ENCODE assay signal across 29 cellular contexts in genomic region chr17:73785466-73785865, GRCh38.
A peak's percentile ranks its signal among the peaks of the same experiment; 100 is the strongest.
DNase-seq lines count a peak whose midpoint lies in the region; ATAC-seq, FAIRE-seq and TF ChIP-seq lines count a peak whose summit lies in the region.
"Had no signal": no experiment of that assay in that cellular context is flagged by ENCODE, and none has a peak within 500 bp of the region (broad histone marks: within the 10 kb centered on the region; RNA-seq: fewer than 3 reads in every experiment).

No MANE protein-coding gene starts in this region.

- peak overlapping the region; percentile 50 for H3K4me3 Mint-ChIP-seq in neural progenitor cell
- H3K4me3 Mint-ChIP-seq: activated CD4-positive, alpha-beta memory T cell treated with anti-CD3 and anti-CD28 coated beads, Interleukin-2, amount 10 ng/mL, durations not matched to agents 7 days and 5 days; activated naive CD4-positive, alpha-beta T cell treated with anti-CD3 and anti-CD28 coated beads, Interleukin-2, amount 50 U/mL, for 24 hours; GM23338; HFFc6; immature natural killer cell; T-helper 2 cell treated with Interferon-gamma antibody and Interleukin-4, amounts not matched to agents 5 μg/mL and 100 μg/mL, for 36 hours had no signal

- H3K9me3 ChIP-seq in cardiac muscle cell (ENCODE audit: low read depth), result no peaks in the 10 kb centered on the region
- no peaks in the 10 kb centered on the region for H3K9me3 ChIP-seq in K562 (replicated peaks; ENCODE audit: control insufficient read depth, insufficient read depth, low read depth, low read length)
- no peaks in the 10 kb centered on the region for H3K9me3 ChIP-seq in neural progenitor cell (ENCODE audit: low read depth)
- H3K9me3 ChIP-seq: Peyer's patch, suprapubic skin, upper lobe of left lung had no signal

- FAIRE-seq in K562 (lab: Jason Lieb, UNC), result no peak
- FAIRE-seq: colon had no signal

- no peaks in the 10 kb centered on the region for H3K27me3 ChIP-seq in cardiac muscle cell
- H3K27me3 ChIP-seq in K562 (ENCODE audit: control insufficient read depth in 2 of 2, insufficient read depth in 2 of 2, low read length in 2 of 2), result peaks cover 0 to 27% of the 10 kb centered on the region in 2 experiments; a peak in 2 of 5 replicates
- H3K27me3 ChIP-seq in neural progenitor cell, result no peaks in the 10 kb centered on the region
- H3K27me3 ChIP-seq: upper lobe of left lung had no signal

- TF ChIP-seq EP300 in K562 (IDR thresholded peaks at IDR 0.05; ENCODE audit: low read length), result no peak

- H3K36me3 ChIP-seq in cardiac muscle cell (no peaks in the 10 kb centered on the region), K562 (ENCODE audit: control insufficient read depth, insufficient read depth, low read length) (no peaks in the 10 kb centered on the region), neural progenitor cell (no peaks in the 10 kb centered on the region)
- H3K36me3 ChIP-seq: Peyer's patch, suprapubic skin, upper lobe of left lung had no signal

- H3K4me2 ChIP-seq in K562 (ENCODE audit: insufficient read depth, low read length) (no peak overlapping the region), neural progenitor cell (peak overlapping the region; percentile 61)

- H3K4me1 Mint-ChIP-seq in neural progenitor cell, result peaks cover 57% of the 10 kb centered on the region
- H3K4me1 Mint-ChIP-seq: activated CD4-positive, alpha-beta memory T cell treated with anti-CD3 and anti-CD28 coated beads, Interleukin-2, amount 10 ng/mL, durations not matched to agents 7 days and 5 days had no signal

- no peak overlapping the region for H3K9ac ChIP-seq in K562 (ENCODE audit: insufficient read depth in 1 of 2, low read depth in 2 of 2, low read length in 2 of 2)
- H3K9ac ChIP-seq in neural progenitor cell, result no peak overlapping the region
- H3K9ac ChIP-seq: parathyroid adenoma had no signal

- ATAC-seq in Right ventricle myocardium superior (ENCODE audit: poor library complexity) (no peak), K562 (no peak)

- TF ChIP-seq CTCF in cardiac muscle cell (IDR thresholded peaks at IDR 0.05; ENCODE audit: low read depth, low read length) (no peak), K562 (IDR thresholded peaks at IDR 0.05 in 2 of 3, conservative IDR thresholded peaks at IDR 0.05 in 1 of 3; ENCODE audit: insufficient read depth in 2 of 3, low read depth in 1 of 3, low read length in 3 of 3) (no peak), neural progenitor cell (IDR thresholded peaks at IDR 0.05) (no peak)

- H3K36me3 Mint-ChIP-seq in neural progenitor cell, result peaks cover 4% of the 10 kb centered on the region
- H3K36me3 Mint-ChIP-seq: activated naive CD4-positive, alpha-beta T cell treated with anti-CD3 and anti-CD28 coated beads, Interleukin-2, amount 50 U/mL, for 24 hours; immature natural killer cell had no signal

- POLR2A ChIA-PET in K562 (lab: Yijun Ruan, JAX), result interaction anchor here (1.3 to 2.0 kb wide), 2 partner anchors 10 to 14 kb away, joined by 3 to 4 read pairs; no protein-coding TSS in a partner anchor

- H3K4me1 ChIP-seq in cardiac muscle cell (ENCODE audit: low read depth), result peaks cover 35% of the 10 kb centered on the region
- H3K4me1 ChIP-seq in K562 (replicated peaks in 1 of 2; ENCODE audit: control insufficient read depth in 2 of 2, insufficient read depth in 2 of 2, low read length in 2 of 2), result no peaks in the 10 kb centered on the region
- peaks cover 64% of the 10 kb centered on the region for H3K4me1 ChIP-seq in neural progenitor cell
- H3K4me1 ChIP-seq: parathyroid adenoma, upper lobe of left lung had no signal

- in situ Hi-C loops in K562 (cut with MboI), result no loop called here

- TF ChIP-seq RAD21 in K562 (CRISPR knock-in tag; conservative IDR thresholded peaks at IDR 0.05 in 1 of 2, IDR thresholded peaks at IDR 0.05 in 1 of 2), result no peak

- H3K79me2 ChIP-seq in K562 (ENCODE audit: control insufficient read depth, insufficient read depth, low read length), result no peaks in the 10 kb centered on the region
- H3K79me2 ChIP-seq in neural progenitor cell (ENCODE audit: low read depth), result no peaks in the 10 kb centered on the region
- H3K79me2 ChIP-seq: parathyroid adenoma had no signal

- no TSS peak for BruUV-seq in K562 (replicated peaks; lab: Mats Ljungman, UMichigan)

- CTCF ChIA-PET in K562 (lab: Yijun Ruan, JAX; ENCODE audit: low intra/inter-chr PET ratio), result no interaction called here

- H3K4me3 ChIP-seq in cardiac muscle cell (no peak overlapping the region), K562 (no peak overlapping the region), neural progenitor cell (no peak overlapping the region)
- H3K4me3 ChIP-seq: GM23338, Peyer's patch, suprapubic skin, upper lobe of left lung had no signal

- H3F3A ChIP-seq in neural progenitor cell (ENCODE audit: low read depth), result peaks cover 48% of the 10 kb centered on the region

- intact Hi-C loops in Right ventricle myocardium superior (cut with DNase I), result no loop called here
- intact Hi-C loops in K562 (cut with micrococcal nuclease), result loop anchor here (10.0 kb wide), 1 partner anchor 361 kb away; no protein-coding TSS in a partner anchor

- peaks cover 5% of the 10 kb centered on the region for H3K9me3 Mint-ChIP-seq in neural progenitor cell
- H3K9me3 Mint-ChIP-seq: activated CD4-positive, alpha-beta memory T cell treated with anti-CD3 and anti-CD28 coated beads, Interleukin-2, amount 10 ng/mL, durations not matched to agents 7 days and 5 days; activated naive CD4-positive, alpha-beta T cell treated with anti-CD3 and anti-CD28 coated beads, Interleukin-2, amount 50 U/mL, for 24 hours; immature natural killer cell; T-helper 2 cell treated with Interferon-gamma antibody and Interleukin-4, amounts not matched to agents 5 μg/mL and 100 μg/mL, for 36 hours had no signal

- H3K27ac Mint-ChIP-seq in neural progenitor cell, result no peak overlapping the region
- H3K27ac Mint-ChIP-seq: activated CD4-positive, alpha-beta memory T cell treated with anti-CD3 and anti-CD28 coated beads, Interleukin-2, amount 10 ng/mL, durations not matched to agents 7 days and 5 days; activated naive CD4-positive, alpha-beta T cell treated with anti-CD3 and anti-CD28 coated beads, Interleukin-2, amount 50 U/mL, for 24 hours; GM23338; HFFc6; immature natural killer cell; T-helper 2 cell treated with Interferon-gamma antibody and Interleukin-4, amounts not matched to agents 5 μg/mL and 100 μg/mL, for 36 hours had no signal

- H2AFZ ChIP-seq in K562 (ENCODE audit: low read depth, low read length) (no peak overlapping the region), neural progenitor cell (replicated peaks) (no peak overlapping the region)
- H2AFZ ChIP-seq: GM23338, parathyroid adenoma had no signal

- WGBS in K562 (ENCODE audit: insufficient coverage, low coverage, missing lambda C conversion rate), result 0% methylated on average over 7 of the region's 12 CpGs

- peak overlapping the region; percentile 4 for H3K27ac ChIP-seq in cardiac muscle cell
- H3K27ac ChIP-seq in K562 (ENCODE audit: extremely low read depth, low read depth, low read length), result no peak overlapping the region
- H3K27ac ChIP-seq in neural progenitor cell, result peak overlapping the region; percentile 86
- H3K27ac ChIP-seq: C4-2B, parathyroid adenoma, Peyer's patch, suprapubic skin, upper lobe of left lung had no signal

- H3K9me1 ChIP-seq in K562 (ENCODE audit: control insufficient read depth, insufficient read depth, low read length), result no peaks in the 10 kb centered on the region

- DNase-seq in cardiac muscle cell (ENCODE audit: low read depth in 1 of 2, low spot score in 1 of 2) (peak; percentile 16 to 46), Right ventricle myocardium superior (no peak), NCI-H2227 (lab: John Stamatoyannopoulos, UW; ENCODE audit: unreplicated experiment) (peak; percentile 35), K562 (ENCODE audit: extremely low read depth in 1 of 4, low spot score in 3 of 4) (peak in 1 of 4 experiments; percentile 17), neural progenitor cell (ENCODE audit: low spot score) (peak; percentile 32), NK-92 (lab: John Stamatoyannopoulos, UW; ENCODE audit: unreplicated experiment) (no peak), dedifferentiated amniotic fluid mesenchymal stem cell (ENCODE audit: extremely low spot score) (no peak)
- no peak for DNase-seq in activated T-cell treated with anti-CD3 and anti-CD28 coated beads, Interleukin-2, amount 50 U/mL, for 1 hour
- DNase-seq: activated CD4-positive, alpha-beta memory T cell treated with anti-CD3 and anti-CD28 coated beads, Interleukin-2, amount 10 ng/mL, durations not matched to agents 7 days and 5 days; activated CD8-positive, alpha-beta memory T cell treated with anti-CD3 and anti-CD28 coated beads, Interleukin-2, amount 50 U/mL, for 48 hours; amniotic stem cell; effector CD8-positive, alpha-beta T cell; HFFc6; immature natural killer cell; left cardiac atrium; mammary epithelial cell; NCI-H1930; SHP77 treated with DMSO at 0.1 percent for 48 hours; stimulated activated CD4-positive, alpha-beta T cell treated with anti-CD3 and anti-CD28 coated beads, Interleukin-1b, Interleukin-23, amount 100 ng/mL, for 48 hours; stimulated activated naive CD4-positive, alpha-beta T cell treated with Interleukin-2 at 50 U/mL for 16 hours; upper lobe of left lung had no signal

- no peak for TF ChIP-seq POLR2A in K562 (conservative IDR thresholded peaks at IDR 0.05)

- H3K27me3 Mint-ChIP-seq in neural progenitor cell (ENCODE audit: insufficient read depth, low read depth), result peaks cover 11% of the 10 kb centered on the region
- H3K27me3 Mint-ChIP-seq: activated naive CD4-positive, alpha-beta T cell treated with anti-CD3 and anti-CD28 coated beads, Interleukin-2, amount 50 U/mL, for 24 hours had no signal

- peaks cover 9% of the 10 kb centered on the region; the same call in 1 of the 2 replicates for H4K20me1 ChIP-seq in K562 (replicated peaks; ENCODE audit: control insufficient read depth, insufficient read depth, low read length)
- H4K20me1 ChIP-seq in neural progenitor cell (ENCODE audit: low read depth), result no peaks in the 10 kb centered on the region

TF ChIP-seq in K562, 482 proteins besides CTCF, POLR2A, EP300 and RAD21 (continues in another document):
- peak; percentile 64; the same call in 1 of the 2 replicates for TF ChIP-seq TFAP4 (CRISPR knock-in tag; IDR thresholded peaks at IDR 0.05; ENCODE audit: borderline replicate concordance)
- no peak for TF ChIP-seq MEIS2 (IDR thresholded peaks at IDR 0.05; ENCODE audit: partially characterized antibody)
- TF ChIP-seq CBFA2T2 (conservative IDR thresholded peaks at IDR 0.05), result 0 out of 2 replicates have a peak, but pooled peaks have one; percentile 11
- TF ChIP-seq E2F3 (CRISPR knock-in tag; IDR thresholded peaks at IDR 0.05), result no peak
- TF ChIP-seq CBFB (CRISPR knock-in tag; IDR thresholded peaks at IDR 0.05), result no peak
- TF ChIP-seq FUS (optimal IDR thresholded peaks at IDR 0.05; ENCODE audit: low read depth, low read length), result no peak
- TF ChIP-seq EGR1 (conservative IDR thresholded peaks at IDR 0.05), result no peak

Comparison
In these comparisons a context has a peak if more than half of its experiments do, and no peak if none do; other contexts are left out.
1. DNase-seq: peak in cardiac muscle cell (2 of 2), NCI-H2227 (single experiment) and neural progenitor cell (single experiment); none in Right ventricle myocardium superior (single experiment), activated T-cell treated with anti-CD3 and anti-CD28 coated beads, Interleukin-2, amount 50 U/mL, for 1 hour (single experiment), NK-92 (single experiment) and dedifferentiated amniotic fluid mesenchymal stem cell (single experiment).